Comparison of ENCODE assay signal across 1 cellular context in the genomic region with DNA sequence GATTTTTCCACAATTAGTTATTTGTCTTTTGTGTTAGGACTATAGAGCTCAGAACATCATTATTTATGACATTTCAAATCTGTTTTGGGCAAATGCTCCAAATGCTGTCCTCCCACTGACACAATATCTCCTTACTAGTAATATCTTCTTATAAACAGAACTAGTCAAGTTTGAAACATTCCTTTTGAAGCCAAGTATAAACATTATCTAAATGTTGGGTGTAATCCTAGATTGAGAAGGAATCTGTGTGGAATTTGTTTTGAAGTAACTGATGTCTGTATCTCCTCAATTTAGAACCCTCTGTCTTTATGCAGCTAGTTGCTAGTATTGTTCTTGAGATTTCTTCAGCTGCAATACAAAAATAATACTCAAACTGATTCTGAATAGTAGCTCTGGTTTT.
TF ChIP-seq lines count a peak whose summit lies in the region.

No MANE protein-coding gene starts in this region.

TF ChIP-seq in IMR-90, 13 proteins besides CTCF, POLR2A, EP300 and RAD21 (continued from another document):
- TF ChIP-seq, protein P1, sequence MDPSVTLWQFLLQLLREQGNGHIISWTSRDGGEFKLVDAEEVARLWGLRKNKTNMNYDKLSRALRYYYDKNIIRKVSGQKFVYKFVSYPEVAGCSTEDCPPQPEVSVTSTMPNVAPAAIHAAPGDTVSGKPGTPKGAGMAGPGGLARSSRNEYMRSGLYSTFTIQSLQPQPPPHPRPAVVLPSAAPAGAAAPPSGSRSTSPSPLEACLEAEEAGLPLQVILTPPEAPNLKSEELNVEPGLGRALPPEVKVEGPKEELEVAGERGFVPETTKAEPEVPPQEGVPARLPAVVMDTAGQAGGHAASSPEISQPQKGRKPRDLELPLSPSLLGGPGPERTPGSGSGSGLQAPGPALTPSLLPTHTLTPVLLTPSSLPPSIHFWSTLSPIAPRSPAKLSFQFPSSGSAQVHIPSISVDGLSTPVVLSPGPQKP (IDR thresholded peaks at IDR 0.05; ENCODE audit: borderline replicate concordance, low read depth, low read length), result no peak
- TF ChIP-seq SMC3 (IDR thresholded peaks at IDR 0.05; ENCODE audit: low read depth, low read length) (no peak), RCOR1 (IDR thresholded peaks at IDR 0.05; ENCODE audit: insufficient replicate concordance, low read length) (no peak), RFX5 (IDR thresholded peaks at IDR 0.05; ENCODE audit: low read depth, low read length) (no peak), BHLHE40 (IDR thresholded peaks at IDR 0.05; ENCODE audit: low read depth, low read length) (no peak), NFE2L2 (IDR thresholded peaks at IDR 0.05; ENCODE audit: low read depth, low read length) (no peak), MAZ (IDR thresholded peaks at IDR 0.05; ENCODE audit: borderline replicate concordance, low read depth, low read length) (no peak), CHD1 (IDR thresholded peaks at IDR 0.05; ENCODE audit: low read depth, low read length) (no peak), MXI1 (IDR thresholded peaks at IDR 0.05; ENCODE audit: borderline replicate concordance, low read depth, low read length) (no peak)
- TF ChIP-seq, protein P2, sequence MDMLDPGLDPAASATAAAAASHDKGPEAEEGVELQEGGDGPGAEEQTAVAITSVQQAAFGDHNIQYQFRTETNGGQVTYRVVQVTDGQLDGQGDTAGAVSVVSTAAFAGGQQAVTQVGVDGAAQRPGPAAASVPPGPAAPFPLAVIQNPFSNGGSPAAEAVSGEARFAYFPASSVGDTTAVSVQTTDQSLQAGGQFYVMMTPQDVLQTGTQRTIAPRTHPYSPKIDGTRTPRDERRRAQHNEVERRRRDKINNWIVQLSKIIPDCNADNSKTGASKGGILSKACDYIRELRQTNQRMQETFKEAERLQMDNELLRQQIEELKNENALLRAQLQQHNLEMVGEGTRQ (IDR thresholded peaks at IDR 0.05; ENCODE audit: low read depth, low read length), result no peak
